In genomic region chr5:109852371-109853160, GRCh38 we compare ENCODE assay signal across 16 cellular contexts.
A peak's percentile ranks its signal among the peaks of the same experiment; 100 is the strongest.
DNase-seq lines count a peak whose midpoint lies in the region; ATAC-seq, FAIRE-seq and TF ChIP-seq lines count a peak whose summit lies in the region.
"Had no signal": no experiment of that assay in that cellular context is flagged by ENCODE, and none has a peak within 500 bp of the region (broad histone marks: within the 10 kb centered on the region; RNA-seq: fewer than 3 reads in every experiment).

No MANE protein-coding gene starts in this region.

- peak overlapping the region; percentile 37 for H3K27ac Mint-ChIP-seq in T-helper 17 cell
- H3K27ac Mint-ChIP-seq: activated T-helper 1 cell treated with anti-CD3 and anti-CD28 coated beads, Interleukin-12 subunit alpha, Interleukin-12 subunit beta, Interleukin-2, Interleukin-4 antibody, amounts not matched to agents 30 ng/mL and 10 ng/mL and 1 ng/mL, durations not matched to agents 14 hours and 24 hours and 36 hours; B cell; memory B cell had no signal

- no peak for ATAC-seq in T-helper 17 cell
- ATAC-seq in GM21737 (IDR thresholded peaks at IDR 0.05; ENCODE audit: unreplicated experiment): no peak
- no peak for ATAC-seq in lower lobe of right lung

- H3K36me3 ChIP-seq in lower lobe of right lung: peaks cover 41% of the 10 kb centered on the region

- no peak for FAIRE-seq in frontal cortex (lab: Jason Lieb, UNC)

- no peaks in the 10 kb centered on the region for H3K4me1 ChIP-seq in lower lobe of right lung
- H3K4me1 ChIP-seq: parathyroid adenoma, SJCRH30 had no signal

- peaks cover 47% of the 10 kb centered on the region for H3K4me1 Mint-ChIP-seq in T-helper 17 cell
- H3K4me1 Mint-ChIP-seq: B cell, memory B cell had no signal

- peaks cover 12% of the 10 kb centered on the region for H3K36me3 Mint-ChIP-seq in T-helper 17 cell (ENCODE audit: low read depth)

- peak; percentile 12 for DNase-seq in stimulated activated CD4-positive, alpha-beta T cell treated with anti-CD3 and anti-CD28 coated beads, Interleukin-4, amount 100 ng/mL, for 24 hours
- no peak for DNase-seq in stimulated activated CD4-positive, alpha-beta T cell treated with anti-CD3 and anti-CD28 coated beads, Interleukin-1b, Interleukin-23, amount 100 ng/mL, for 48 hours
- no peak for DNase-seq in T-helper 17 cell
- DNase-seq in kidney glomerular epithelial cell (lab: John Stamatoyannopoulos, UW): peak; percentile 12
- DNase-seq in frontal cortex (ENCODE audit: low spot score in 2 of 2): no peak
- DNase-seq in lower lobe of right lung: no peak
- DNase-seq in activated effector memory CD4-positive, alpha-beta T cell treated with Interleukin-2 at 50 U/mL for 16 hours: no peak
- DNase-seq: NCI-H1436, NCI-H524 treated with DMSO at 0.1 percent for 48 hours, SJCRH30, WERI-Rb-1 had no signal

- H3K27me3 ChIP-seq in lower lobe of right lung (ENCODE audit: low read depth): no peaks in the 10 kb centered on the region
- H3K27me3 ChIP-seq: SJCRH30 had no signal

- no peak overlapping the region for H3K4me3 Mint-ChIP-seq in T-helper 17 cell
- H3K4me3 Mint-ChIP-seq: activated T-helper 1 cell treated with anti-CD3 and anti-CD28 coated beads, Interleukin-12 subunit alpha, Interleukin-12 subunit beta, Interleukin-2, Interleukin-4 antibody, amounts not matched to agents 30 ng/mL and 10 ng/mL and 1 ng/mL, durations not matched to agents 14 hours and 24 hours and 36 hours; B cell; memory B cell had no signal

- H3K27ac ChIP-seq in lower lobe of right lung: no peak overlapping the region
- H3K27ac ChIP-seq: parathyroid adenoma, SJCRH30, WERI-Rb-1 had no signal

- intact Hi-C loops in lower lobe of right lung (cut with DNase I): no loop called here

- TF ChIP-seq CTCF in lower lobe of right lung (IDR thresholded peaks at IDR 0.05): no peak

- no peaks in the 10 kb centered on the region for H3K9me3 ChIP-seq in T-helper 17 cell (ENCODE audit: control insufficient read depth, low read length, poor library complexity, severe bottlenecking)
- H3K9me3 ChIP-seq in lower lobe of right lung: no peaks in the 10 kb centered on the region
- H3K9me3 ChIP-seq: SJCRH30 had no signal

- no peaks in the 10 kb centered on the region for H3K27me3 Mint-ChIP-seq in T-helper 17 cell
- H3K27me3 Mint-ChIP-seq: B cell, memory B cell had no signal

- H3K4me3 ChIP-seq in lower lobe of right lung: no peak overlapping the region
- H3K4me3 ChIP-seq: SJCRH30 had no signal

Comparison
In these comparisons a context has a peak if more than half of its experiments do, and no peak if none do; other contexts are left out.
1. DNase-seq: peak in stimulated activated CD4-positive, alpha-beta T cell treated with anti-CD3 and anti-CD28 coated beads, Interleukin-4, amount 100 ng/mL, for 24 hours (single experiment) and kidney glomerular epithelial cell (single experiment); none in stimulated activated CD4-positive, alpha-beta T cell treated with anti-CD3 and anti-CD28 coated beads, Interleukin-1b, Interleukin-23, amount 100 ng/mL, for 48 hours (single experiment), T-helper 17 cell (0 of 3), frontal cortex (0 of 2), lower lobe of right lung (single experiment) and activated effector memory CD4-positive, alpha-beta T cell treated with Interleukin-2 at 50 U/mL for 16 hours (single experiment).